ENCODE assay signal across 21 cellular contexts in the genomic region with DNA sequence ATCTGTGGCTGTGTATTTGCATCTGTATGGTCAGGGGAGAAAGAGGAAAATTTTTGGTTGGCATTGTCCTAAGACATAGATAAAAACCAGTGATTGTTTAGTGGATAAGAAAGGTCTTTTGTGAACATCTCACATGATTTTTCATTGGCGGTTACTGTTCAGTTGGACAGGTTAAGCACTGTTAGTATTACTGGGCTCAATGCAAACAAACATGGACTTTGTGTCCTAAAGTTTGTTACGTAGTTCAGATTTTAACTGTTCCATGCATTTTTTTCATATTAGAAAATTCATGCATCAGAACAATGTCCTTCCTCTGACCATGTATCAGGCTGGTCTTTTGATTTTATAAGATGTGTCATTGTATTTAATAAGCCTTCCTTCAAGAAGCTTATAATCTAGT.
DNase-seq lines count a peak whose midpoint lies in the region; ATAC-seq, FAIRE-seq and TF ChIP-seq lines count a peak whose summit lies in the region.
"Had no signal": no experiment of that assay in that cellular context is flagged by ENCODE, and none has a peak within 500 bp of the region (broad histone marks: within the 10 kb centered on the region; RNA-seq: fewer than 3 reads in every experiment).

No MANE protein-coding gene starts in this region.

- H3K4me1 ChIP-seq in transverse colon (peaks cover 0 to 3% (median 0%) of the 10 kb centered on the region in 4 donors), pancreas (no peaks in the 10 kb centered on the region)
- H3K4me1 ChIP-seq: BE2C had no signal

- peaks cover 3% of the 10 kb centered on the region for H3K36me3 Mint-ChIP-seq in nephron (ENCODE audit: low read depth)
- H3K36me3 Mint-ChIP-seq: CD4-positive, CD25-positive, alpha-beta regulatory T cell; CD8-positive, alpha-beta memory T cell had no signal

- peak; percentile 21 for ATAC-seq in left lobe of liver
- ATAC-seq in pancreas: no peak
- ATAC-seq: GM23338, HCT116 had no signal

- TF ChIP-seq CTCF in nephron (IDR thresholded peaks at IDR 0.05; ENCODE audit: unreplicated experiment in 3 of 3) (no peak), transverse colon (IDR thresholded peaks at IDR 0.05) (no peak), pancreas (IDR thresholded peaks at IDR 0.05) (no peak)

- H3K9me3 Mint-ChIP-seq in nephron: peaks cover 9% of the 10 kb centered on the region
- H3K9me3 Mint-ChIP-seq: GM23338, HFFc6 had no signal

- H3K36me3 ChIP-seq in transverse colon (no peaks in the 10 kb centered on the region), pancreas (no peaks in the 10 kb centered on the region)
- H3K36me3 ChIP-seq: BE2C had no signal

- 58 to 83% methylated on average over 2 of the region's 2 CpGs for WGBS in transverse colon (ENCODE audit: low coverage in 1 of 2), 2 donors
- 80 to 82% methylated on average over 2 of the region's 2 CpGs for WGBS in pancreas, 2 donors

- H3K4me3 ChIP-seq in transverse colon (no peak overlapping the region), pancreas (no peak overlapping the region)
- H3K4me3 ChIP-seq: GM23338 had no signal

- in situ Hi-C loops in transverse colon (cut with MboI; ENCODE audit: low pct_ligation_motif_present in 1 of 4, low pct_unique_long_range_greater_than_20kb in 1 of 4, low sequenced_read_pairs in 3 of 4): no loop called here

- no peaks in the 10 kb centered on the region for H3K9me3 ChIP-seq in transverse colon
- no peaks in the 10 kb centered on the region for H3K9me3 ChIP-seq in pancreas
- H3K9me3 ChIP-seq: BE2C had no signal

- TF ChIP-seq POLR2A in transverse colon (IDR thresholded peaks at IDR 0.05): no peak

- H3K27ac ChIP-seq in transverse colon: peak overlapping the region in 3 of 4 donors; percentile 51 to 69 (median 58)
- H3K27ac ChIP-seq in pancreas: no peak overlapping the region

- H3K4me3 Mint-ChIP-seq in nephron: no peak overlapping the region
- H3K4me3 Mint-ChIP-seq: CD4-positive, CD25-positive, alpha-beta regulatory T cell; CD8-positive, alpha-beta memory T cell; GM23338; HFFc6 had no signal

- H3K27me3 ChIP-seq in transverse colon (no peaks in the 10 kb centered on the region), pancreas (no peaks in the 10 kb centered on the region)
- H3K27me3 ChIP-seq: BE2C had no signal

- H3K27me3 Mint-ChIP-seq in nephron (ENCODE audit: low read depth): no peaks in the 10 kb centered on the region
- H3K27me3 Mint-ChIP-seq: CD4-positive, CD25-positive, alpha-beta regulatory T cell; CD8-positive, alpha-beta memory T cell had no signal

- no peak for TF ChIP-seq EP300 in transverse colon (IDR thresholded peaks at IDR 0.05; ENCODE audit: low read depth)

- H3K4me1 Mint-ChIP-seq in nephron: peaks cover 26% of the 10 kb centered on the region
- H3K4me1 Mint-ChIP-seq: CD4-positive, CD25-positive, alpha-beta regulatory T cell; CD8-positive, alpha-beta memory T cell had no signal

- H3K27ac Mint-ChIP-seq in nephron: peak overlapping the region; percentile 71 to 97 (median 86)
- H3K27ac Mint-ChIP-seq: CD4-positive, CD25-positive, alpha-beta regulatory T cell; GM23338; HFFc6 had no signal

- DNase-seq in left lobe of liver (ENCODE audit: low spot score) (no peak), transverse colon (no peak), NCI-H2196 (lab: John Stamatoyannopoulos, UW; ENCODE audit: unreplicated experiment) (no peak), HCEC 1CT (no peak), pancreas (no peak)
- DNase-seq: ACHN; BE2C; C1 segment of cervical spinal cord; CD4-positive, CD25-positive, alpha-beta regulatory T cell; CD8-positive, alpha-beta memory T cell; COR-L47; DMS 273 treated with DMSO at 0.1 percent for 48 hours had no signal

- no peak for FAIRE-seq in pancreas (lab: Jason Lieb, UNC)
- FAIRE-seq: A204.1, G401.6, GM12891, GM19239, H54 had no signal

- intact Hi-C loops in transverse colon (cut with DNase I; ENCODE audit: low total_unique reads): no loop called here
- intact Hi-C loops in pancreas (cut with DNase I): no loop called here

Comparison
In these comparisons a context has a peak if more than half of its experiments do, and no peak if none do; other contexts are left out.
1. H3K27ac ChIP-seq: peak in transverse colon (3 of 4); none in pancreas (0 of 4).